Comparison of ENCODE assay signal across 9 cellular contexts in genomic region chr2:99662761-99663341, GRCh38.
DNase-seq lines count a peak whose midpoint lies in the region; TF ChIP-seq lines count a peak whose summit lies in the region.
"Had no signal": no experiment of that assay in that cellular context is flagged by ENCODE, and none has a peak within 500 bp of the region (broad histone marks: within the 10 kb centered on the region; RNA-seq: fewer than 3 reads in every experiment).

No MANE protein-coding gene starts in this region.

- H3K79me2 ChIP-seq in neural progenitor cell (ENCODE audit: low read depth): no peaks in the 10 kb centered on the region

- H4K20me1 ChIP-seq in neural progenitor cell (ENCODE audit: low read depth): no peaks in the 10 kb centered on the region

- H3K4me2 ChIP-seq in neural progenitor cell: no peak overlapping the region
- H3K4me2 ChIP-seq: GM23338 had no signal

- H3K36me3 ChIP-seq in neural progenitor cell: no peaks in the 10 kb centered on the region

- no peak for TF ChIP-seq CTCF in Calu3 (IDR thresholded peaks at IDR 0.05; ENCODE audit: unreplicated experiment)
- TF ChIP-seq CTCF in epithelial cell of proximal tubule (conservative IDR thresholded peaks at IDR 0.05; ENCODE audit: low read depth, low read length): no peak
- TF ChIP-seq CTCF in neural progenitor cell (IDR thresholded peaks at IDR 0.05): no peak

- H3K27ac Mint-ChIP-seq in Calu3 (ENCODE audit: unreplicated experiment): no peak overlapping the region
- peak overlapping the region; percentile 51 for H3K27ac Mint-ChIP-seq in neural progenitor cell
- no peak overlapping the region for H3K27ac Mint-ChIP-seq in activated CD4-positive, alpha-beta T cell treated with anti-CD3 and anti-CD28 coated beads, Interleukin-2, amount 10 ng/mL, durations not matched to agents 24 days and 14 days
- H3K27ac Mint-ChIP-seq: GM23338 had no signal

- H3K36me3 Mint-ChIP-seq in Calu3 (ENCODE audit: insufficient read depth, unreplicated experiment) (no peaks in the 10 kb centered on the region), neural progenitor cell (peaks cover 8% of the 10 kb centered on the region)
- no peaks in the 10 kb centered on the region for H3K36me3 Mint-ChIP-seq in activated CD4-positive, alpha-beta T cell treated with anti-CD3 and anti-CD28 coated beads, Interleukin-2, amount 10 ng/mL, durations not matched to agents 24 days and 14 days (ENCODE audit: low read depth)

- no peaks in the 10 kb centered on the region for H3F3A ChIP-seq in neural progenitor cell (ENCODE audit: low read depth)

- no peaks in the 10 kb centered on the region for H3K27me3 ChIP-seq in neural progenitor cell

- intact Hi-C loops in Calu3 (cut with micrococcal nuclease; ENCODE audit: unreplicated experiment): no loop called here
- intact Hi-C loops in activated CD4-positive, alpha-beta T cell treated with anti-CD3 and anti-CD28 coated beads, Interleukin-2, amount 10 ng/mL, durations not matched to agents 24 days and 14 days (cut with micrococcal nuclease): no loop called here

- H3K4me3 Mint-ChIP-seq in Calu3 (ENCODE audit: low read depth, unreplicated experiment): no peak overlapping the region
- no peak overlapping the region for H3K4me3 Mint-ChIP-seq in neural progenitor cell
- no peak overlapping the region for H3K4me3 Mint-ChIP-seq in activated CD4-positive, alpha-beta T cell treated with anti-CD3 and anti-CD28 coated beads, Interleukin-2, amount 10 ng/mL, durations not matched to agents 24 days and 14 days
- H3K4me3 Mint-ChIP-seq: GM23338 had no signal

- H3K27ac ChIP-seq in neural progenitor cell: no peak overlapping the region

- peaks cover 8% of the 10 kb centered on the region for H3K4me1 ChIP-seq in neural progenitor cell

- CTCF ChIA-PET in Calu3 (lab: Charles Lee): interaction anchor here (1.4 kb wide), 1 partner anchor 10 kb away, joined by 5 read pairs; no protein-coding TSS in a partner anchor

- no peak overlapping the region for H2AFZ ChIP-seq in neural progenitor cell (replicated peaks)
- H2AFZ ChIP-seq: GM23338 had no signal

- no peaks in the 10 kb centered on the region for H3K4me1 Mint-ChIP-seq in Calu3 (ENCODE audit: low read depth, unreplicated experiment)
- peaks cover 18% of the 10 kb centered on the region for H3K4me1 Mint-ChIP-seq in neural progenitor cell
- H3K4me1 Mint-ChIP-seq in activated CD4-positive, alpha-beta T cell treated with anti-CD3 and anti-CD28 coated beads, Interleukin-2, amount 10 ng/mL, durations not matched to agents 24 days and 14 days: no peaks in the 10 kb centered on the region

- H3K9me3 Mint-ChIP-seq in Calu3 (ENCODE audit: low read depth, unreplicated experiment) (peaks cover 11% of the 10 kb centered on the region), neural progenitor cell (peaks cover 14% of the 10 kb centered on the region)
- H3K9me3 Mint-ChIP-seq in activated CD4-positive, alpha-beta T cell treated with anti-CD3 and anti-CD28 coated beads, Interleukin-2, amount 10 ng/mL, durations not matched to agents 24 days and 14 days: no peaks in the 10 kb centered on the region
- H3K9me3 Mint-ChIP-seq: GM23338 had no signal

- H3K9me3 ChIP-seq in neural progenitor cell (ENCODE audit: low read depth): no peaks in the 10 kb centered on the region

- H3K9ac ChIP-seq in neural progenitor cell: no peak overlapping the region

- peak; percentile 14 for DNase-seq in Calu3
- DNase-seq in NCI-H2171 treated with DMSO at 0.1 percent for 48 hours (lab: John Stamatoyannopoulos, UW): peak; percentile 40
- DNase-seq in epithelial cell of proximal tubule (ENCODE audit: low read depth): peak; percentile 69
- no peak for DNase-seq in neural progenitor cell (ENCODE audit: low spot score)
- no peak for DNase-seq in NCI-H1105 (lab: John Stamatoyannopoulos, UW)
- DNase-seq in activated CD8-positive, alpha-beta memory T cell treated with anti-CD3 and anti-CD28 coated beads for 24 hours: no peak
- DNase-seq in activated CD4-positive, alpha-beta T cell treated with anti-CD3 and anti-CD28 coated beads, Interleukin-2, amount 10 ng/mL, durations not matched to agents 24 days and 14 days: no peak
- no peak for DNase-seq in activated CD4-positive, alpha-beta T cell treated with anti-CD3 and anti-CD28 coated beads for 4 hours

- peaks cover 33% of the 10 kb centered on the region for H3K27me3 Mint-ChIP-seq in Calu3 (ENCODE audit: unreplicated experiment)
- peaks cover 3% of the 10 kb centered on the region for H3K27me3 Mint-ChIP-seq in neural progenitor cell (ENCODE audit: insufficient read depth, low read depth)
- no peaks in the 10 kb centered on the region for H3K27me3 Mint-ChIP-seq in activated CD4-positive, alpha-beta T cell treated with anti-CD3 and anti-CD28 coated beads, Interleukin-2, amount 10 ng/mL, durations not matched to agents 24 days and 14 days

- no peak overlapping the region for H3K4me3 ChIP-seq in epithelial cell of proximal tubule (ENCODE audit: low read depth, low read length)
- H3K4me3 ChIP-seq in neural progenitor cell: no peak overlapping the region
- H3K4me3 ChIP-seq: GM23338 had no signal

- BruUV-seq in Calu3 (replicated peaks; lab: Mats Ljungman, UMichigan): no TSS peak

Comparison
In these comparisons a context has a peak if more than half of its experiments do, and no peak if none do; other contexts are left out.
1. DNase-seq: peak in Calu3 (single experiment), NCI-H2171 treated with DMSO at 0.1 percent for 48 hours (single experiment) and epithelial cell of proximal tubule (single experiment); none in neural progenitor cell (single experiment), NCI-H1105 (single experiment), activated CD8-positive, alpha-beta memory T cell treated with anti-CD3 and anti-CD28 coated beads for 24 hours (single experiment), activated CD4-positive, alpha-beta T cell treated with anti-CD3 and anti-CD28 coated beads, Interleukin-2, amount 10 ng/mL, durations not matched to agents 24 days and 14 days (single experiment) and activated CD4-positive, alpha-beta T cell treated with anti-CD3 and anti-CD28 coated beads for 4 hours (0 of 2).